In the genomic region with DNA sequence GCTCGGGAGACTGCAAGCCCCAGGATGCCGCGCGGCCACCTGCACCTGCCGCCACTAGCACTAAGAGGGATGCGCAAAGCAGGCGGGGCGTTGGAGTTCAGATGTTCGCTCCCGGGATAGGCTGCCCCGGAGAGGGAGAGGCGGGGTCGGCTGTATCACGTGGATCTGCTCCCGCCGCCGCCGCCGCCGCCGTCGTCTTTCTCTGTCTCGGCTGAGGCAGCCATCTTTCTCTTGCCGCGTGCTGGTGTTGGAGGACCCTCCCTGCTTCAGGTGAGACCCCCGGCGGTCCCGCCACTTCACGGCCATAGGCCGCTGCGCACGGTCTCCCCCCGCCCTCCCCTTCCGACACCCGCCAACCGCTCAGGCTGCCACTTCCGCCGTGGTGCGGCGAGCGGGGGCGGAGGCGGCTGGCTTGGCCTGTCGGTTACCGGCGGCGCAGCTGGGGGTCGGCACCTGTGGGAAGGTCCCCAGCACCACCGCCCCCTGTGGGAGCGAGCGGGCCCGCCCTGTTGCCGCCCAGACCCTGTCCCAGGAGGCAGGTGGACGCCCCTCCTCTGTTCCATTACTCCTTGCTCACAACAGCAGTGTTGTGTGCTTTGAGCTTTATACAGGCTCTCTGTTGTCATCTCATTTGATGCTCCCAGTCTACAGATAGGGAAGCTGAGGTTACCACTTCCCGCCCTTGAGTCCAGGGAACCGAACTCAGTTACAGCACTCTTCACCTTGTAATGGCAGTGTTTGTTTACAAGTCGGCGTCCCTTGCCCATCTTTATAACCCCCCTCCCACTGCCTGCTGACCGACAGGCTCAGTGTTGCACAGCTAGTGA, we compare ENCODE assay signal across 8 cellular contexts.
DNase-seq lines count a peak whose midpoint lies in the region; ATAC-seq lines count a peak whose summit lies in the region.

BTF3L4 (plus strand) TSS at position 186 of the 827 bp plus-strand sequence. CDS start 3,553 bp downstream, outside the sequence.

- H3K36me3 Mint-ChIP-seq in effector memory CD8-positive, alpha-beta T cell (ENCODE audit: insufficient read depth) = peaks cover 32% of the 10 kb centered on the region
- peaks cover 7% of the 10 kb centered on the region for H3K36me3 Mint-ChIP-seq in memory B cell

- H3K9me3 Mint-ChIP-seq in effector memory CD8-positive, alpha-beta T cell = no peaks in the 10 kb centered on the region
- no peaks in the 10 kb centered on the region for H3K9me3 Mint-ChIP-seq in memory B cell

- peak within 1 kb of the TSS; percentile 99 for H3K27ac ChIP-seq in HUES48 (ENCODE audit: low read depth, low read length)

- H3K4me1 Mint-ChIP-seq in effector memory CD8-positive, alpha-beta T cell (ENCODE audit: low read depth in 2 of 2) = peaks cover 43 to 55% of the 10 kb centered on the region in 2 donors
- peaks cover 35% of the 10 kb centered on the region for H3K4me1 Mint-ChIP-seq in memory B cell

- H3K4me3 ChIP-seq in HUES48 (ENCODE audit: low read depth, low read length) = peak within 1 kb of the TSS; percentile 98
- H3K4me3 ChIP-seq in NT2/D1 (ENCODE audit: insufficient read length, low read depth) = peak within 1 kb of the TSS; percentile 89

- DNase-seq in COLO829 (ENCODE audit: low spot score) (peak; percentile 84), NT2/D1 (ENCODE audit: low read depth, low spot score) (peak; percentile 97), memory B cell (ENCODE audit: low spot score in 2 of 2) (peak; percentile 86 to 89)
- peak; percentile 72 to 83 (median 82) for DNase-seq in activated CD8-positive, alpha-beta memory T cell treated with anti-CD3 and anti-CD28 coated beads for 48 hours (ENCODE audit: low read depth in 2 of 3, low spot score in 2 of 3)
- DNase-seq in effector memory CD8-positive, alpha-beta T cell = peak; percentile 85 to 88 (median 87)
- peak; percentile 89 for DNase-seq in stimulated activated CD8-positive, alpha-beta memory T cell treated with anti-CD3 and anti-CD28 coated beads, Interleukin-12 subunit alpha, Interleukin-12 subunit beta, amount 100 ng/mL, for 24 hours (ENCODE audit: extremely low read depth)

- peak within 1 kb of the TSS; percentile 91 for H3K9ac ChIP-seq in HUES48 (ENCODE audit: low read depth, low read length)
- H3K9ac ChIP-seq in NT2/D1 (ENCODE audit: insufficient read length, low read depth) = peak within 1 kb of the TSS; percentile 94

- no peaks in the 10 kb centered on the region for H3K27me3 Mint-ChIP-seq in effector memory CD8-positive, alpha-beta T cell
- no peaks in the 10 kb centered on the region for H3K27me3 Mint-ChIP-seq in memory B cell

- H3K4me1 ChIP-seq in HUES48 (ENCODE audit: control insufficient read depth, insufficient read depth, low read length) (peaks cover 15% of the 10 kb centered on the region), NT2/D1 (ENCODE audit: insufficient read depth, insufficient read length) (no peaks in the 10 kb centered on the region)

- peak within 1 kb of the TSS; percentile 94 to 95 for H3K4me3 Mint-ChIP-seq in effector memory CD8-positive, alpha-beta T cell
- peak within 1 kb of the TSS; percentile 92 for H3K4me3 Mint-ChIP-seq in memory B cell

- H3K36me3 ChIP-seq in HUES48 (ENCODE audit: control insufficient read depth, insufficient read depth, low read length) (peaks cover 45% of the 10 kb centered on the region), NT2/D1 (ENCODE audit: insufficient read depth, insufficient read length, low read length) (peaks cover 33% of the 10 kb centered on the region)

- peak; percentile 79 for ATAC-seq in GM21381 (IDR thresholded peaks at IDR 0.05; ENCODE audit: unreplicated experiment)
- peak; percentile 89 for ATAC-seq in effector memory CD8-positive, alpha-beta T cell (replicated peaks)
- ATAC-seq in memory B cell (ENCODE audit: low read depth) = peak; percentile 90

- H3K9me3 ChIP-seq in HUES48 (ENCODE audit: control insufficient read depth, insufficient read depth, low read length) (no peaks in the 10 kb centered on the region), NT2/D1 (ENCODE audit: insufficient read depth, low read length) (no peaks in the 10 kb centered on the region)

- H3K27ac Mint-ChIP-seq in effector memory CD8-positive, alpha-beta T cell = peak within 1 kb of the TSS; percentile 91 to 95
- peak within 1 kb of the TSS; percentile 97 for H3K27ac Mint-ChIP-seq in memory B cell

- H3K27me3 ChIP-seq in HUES48 (ENCODE audit: control insufficient read depth, insufficient read depth, low read length) (no peaks in the 10 kb centered on the region), NT2/D1 (ENCODE audit: insufficient read depth, insufficient read length) (no peaks in the 10 kb centered on the region)

Comparison
In these comparisons a context has a peak if more than half of its experiments do, and no peak if none do; other contexts are left out.
1. Peak in every context shown above with its lines: DNase-seq, ATAC-seq, H3K4me3 ChIP-seq and H3K27ac ChIP-seq.